In the genomic region with DNA sequence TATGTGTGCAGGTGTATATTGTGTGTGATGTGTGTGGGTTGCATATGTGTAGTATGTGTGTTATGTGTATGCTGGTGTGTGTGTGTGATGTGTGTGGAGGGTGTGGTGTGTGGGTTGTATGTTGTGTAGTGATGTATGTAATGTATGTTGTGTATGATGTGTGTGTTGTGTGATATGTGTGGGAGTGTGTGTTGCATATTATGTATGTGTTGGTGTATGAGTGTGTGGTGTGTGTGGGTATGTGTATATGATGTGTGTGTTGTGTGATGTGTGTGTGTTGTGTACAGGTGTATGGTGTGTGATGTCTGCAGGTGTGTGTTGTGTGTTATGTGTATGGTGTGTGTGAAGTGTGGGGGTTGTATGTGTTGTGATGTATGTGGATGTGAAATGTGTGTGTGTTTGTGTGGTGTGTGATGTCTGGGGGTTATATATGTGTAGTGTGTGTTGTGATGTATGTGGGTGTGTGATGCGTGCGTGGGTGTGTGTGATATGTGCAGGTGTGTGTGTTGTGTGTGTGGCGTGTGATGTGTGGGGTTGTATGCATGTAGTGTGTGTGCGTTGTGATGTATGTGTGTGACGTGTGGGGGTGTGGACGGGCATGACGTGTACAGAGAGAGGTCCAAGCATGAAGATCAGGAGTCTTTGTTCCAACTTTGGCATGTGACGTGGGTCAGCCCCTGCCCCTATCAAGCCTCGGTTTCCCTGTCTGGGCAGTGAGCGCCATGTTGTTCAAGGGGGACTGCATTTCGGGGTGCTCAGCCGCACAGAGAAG, we compare ENCODE assay signal across 37 cellular contexts. TPM values are rescaled to one million over a fixed set of nuclear protein-coding genes. Genes with fewer than 3 reads are reported as not detected.
DNase-seq lines count a peak whose midpoint lies in the region; ATAC-seq, FAIRE-seq and TF ChIP-seq lines count a peak whose summit lies in the region.
"Had no signal": no experiment of that assay in that cellular context is flagged by ENCODE, and none has a peak within 500 bp of the region (broad histone marks: within the 10 kb centered on the region; RNA-seq: fewer than 3 reads in every experiment).

No MANE protein-coding gene starts in this region.

- H3K9me1 ChIP-seq in K562 (ENCODE audit: control insufficient read depth, insufficient read depth, low read length) = no peaks in the 10 kb centered on the region

- H3K4me3 ChIP-seq in OCI-LY1 (ENCODE audit: low read depth, low read length, poor library complexity, severe bottlenecking) (no peak overlapping the region), K562 (no peak overlapping the region), skeletal muscle satellite cell (ENCODE audit: low read length) (no peak overlapping the region), testis (no peak overlapping the region)
- H3K4me3 ChIP-seq: esophagus muscularis mucosa, heart left ventricle, left ventricle myocardium inferior, spleen, thoracic aorta, vagina had no signal

- TF ChIP-seq POLR2A in GM12892 (IDR thresholded peaks at IDR 0.05; ENCODE audit: low read depth, low read length) (no peak), K562 (conservative IDR thresholded peaks at IDR 0.05) (no peak), testis (IDR thresholded peaks at IDR 0.05) (no peak)

- DNase-seq in GM12892 (ENCODE audit: insufficient read length) = no peak
- DNase-seq in K562 (ENCODE audit: extremely low read depth in 1 of 4, low spot score in 3 of 4) = no peak
- DNase-seq in activated CD8-positive, alpha-beta memory T cell treated with anti-CD3 and anti-CD28 coated beads, Interleukin-2, amount 50 U/mL, for 4 hours = no peak
- no peak for DNase-seq in testis
- no peak for DNase-seq in activated CD4-positive, CD25-positive, alpha-beta regulatory T cell treated with anti-CD3 and anti-CD28 coated beads, Interleukin-2, amount 50 U/mL, for 72 hours
- DNase-seq: activated CD4-positive, alpha-beta memory T cell treated with anti-CD3 and anti-CD28 coated beads, Interleukin-2, amount 10 ng/mL, durations not matched to agents 7 days and 5 days; activated naive CD4-positive, alpha-beta T cell treated with anti-CD3 and anti-CD28 coated beads, Interleukin-2, amount 50 U/mL, for 16 hours; brain microvascular endothelial cell; Caco-2; DND-41; dorsolateral prefrontal cortex; foreskin melanocyte; heart left ventricle; islet precursor cell; left ventricle myocardium inferior; NCI-H146; NCI-H2107; NCI-H774; right cardiac atrium; spleen; stimulated activated CD4-positive, alpha-beta T cell treated with anti-CD3 and anti-CD28 coated beads, Interleukin-2, amount 100 ng/mL, for 24 hours; stimulated activated CD8-positive, alpha-beta memory T cell treated with anti-CD3 and anti-CD28 coated beads, Interleukin-4, amount 100 ng/mL, for 48 hours had no signal

- H3K9ac ChIP-seq in OCI-LY1 (ENCODE audit: low read length) = no peak overlapping the region
- 0 out of 4 replicates have a peak overlapping the region, but pooled peaks of 1 of the 2 experiments have one; percentile 14 for H3K9ac ChIP-seq in K562 (ENCODE audit: insufficient read depth in 1 of 2, low read depth in 2 of 2, low read length in 2 of 2)
- no peak overlapping the region for H3K9ac ChIP-seq in skeletal muscle satellite cell (ENCODE audit: low read depth, low read length)

- intact Hi-C loops in K562 (cut with micrococcal nuclease) = no loop called here
- intact Hi-C loops in testis (cut with DNase I; ENCODE audit: low total_unique reads) = loop anchor here (10.0 kb wide), 1 partner anchor 263 kb away; no protein-coding TSS in a partner anchor

- H3K9me2 ChIP-seq in OCI-LY1 (ENCODE audit: low read depth, low read length) = no peaks in the 10 kb centered on the region

- no peak overlapping the region for H3K4me2 ChIP-seq in OCI-LY1 (ENCODE audit: low read length)
- peak overlapping the region; percentile 59 for H3K4me2 ChIP-seq in K562 (ENCODE audit: insufficient read depth, low read length)
- H3K4me2 ChIP-seq in skeletal muscle satellite cell (ENCODE audit: low read length) = peak overlapping the region; percentile 55

- peaks cover 57% of the 10 kb centered on the region for H3K4me1 ChIP-seq in OCI-LY1 (ENCODE audit: insufficient read depth, low read length, severe bottlenecking)
- peaks cover 23 to 37% of the 10 kb centered on the region in 2 experiments; a peak in 4 of 5 replicates for H3K4me1 ChIP-seq in K562 (replicated peaks in 1 of 2; ENCODE audit: control insufficient read depth in 2 of 2, insufficient read depth in 2 of 2, low read length in 2 of 2)
- peaks cover 8% of the 10 kb centered on the region for H3K4me1 ChIP-seq in skeletal muscle satellite cell (ENCODE audit: control insufficient read depth, insufficient read depth, low read length)
- peaks cover 9% of the 10 kb centered on the region for H3K4me1 ChIP-seq in testis
- H3K4me1 ChIP-seq: left ventricle myocardium inferior had no signal

- no peak for ATAC-seq in K562
- ATAC-seq: activated CD4-positive, CD25-positive, alpha-beta regulatory T cell treated with anti-CD3 and anti-CD28 coated beads, Interleukin-2, amount 50 U/mL, for 24 hours; heart left ventricle; right cardiac atrium; SK-N-SH treated with all-trans-retinoic acid at 6 μM for 48 hours had no signal

- in situ Hi-C loops in K562 (cut with MboI) = loop anchor here (10.0 kb wide), 1 partner anchor 523 kb away; the partner anchor contains the start of gene PDCL

- TF ChIP-seq RAD21 in K562 (CRISPR knock-in tag; conservative IDR thresholded peaks at IDR 0.05 in 1 of 2, IDR thresholded peaks at IDR 0.05 in 1 of 2) = no peak

- peak; percentile 90 for FAIRE-seq in GM12892 (lab: Jason Lieb, UNC)
- peak; percentile 78 for FAIRE-seq in K562 (lab: Jason Lieb, UNC)
- FAIRE-seq: endometrium, H54, TTC549 had no signal

- POLR2A ChIA-PET in K562 (lab: Yijun Ruan, JAX) = no interaction called here

- H3K27ac ChIP-seq in OCI-LY1 (ENCODE audit: low read depth, low read length, poor library complexity, severe bottlenecking) (peak overlapping the region; percentile 76), K562 (ENCODE audit: extremely low read depth, low read depth, low read length) (no peak overlapping the region; the same call in 2 of the 3 replicates), testis (no peak overlapping the region)
- H3K27ac ChIP-seq: brain microvascular endothelial cell, C4-2B, esophagus muscularis mucosa, heart left ventricle, left ventricle myocardium inferior, neutrophil, spleen, thoracic aorta, vagina had no signal

- H3K79me2 ChIP-seq in OCI-LY1 (ENCODE audit: insufficient read depth, low read length) (no peaks in the 10 kb centered on the region), K562 (ENCODE audit: control insufficient read depth, insufficient read depth, low read length) (no peaks in the 10 kb centered on the region)

- H4K20me1 ChIP-seq in OCI-LY1 (ENCODE audit: insufficient read depth, low read length) (no peaks in the 10 kb centered on the region), K562 (replicated peaks; ENCODE audit: control insufficient read depth, insufficient read depth, low read length) (peaks cover 7% of the 10 kb centered on the region; the same call in 1 of the 2 replicates)

- H3K27me3 ChIP-seq in OCI-LY1 (ENCODE audit: insufficient read depth, low read length) (no peaks in the 10 kb centered on the region), K562 (ENCODE audit: control insufficient read depth in 2 of 2, insufficient read depth in 2 of 2, low read length in 2 of 2) (peaks cover 2 to 3% of the 10 kb centered on the region in 2 experiments; a peak in 2 of 5 replicates), skeletal muscle satellite cell (ENCODE audit: control insufficient read depth, insufficient read depth, low read length) (peaks cover 43% of the 10 kb centered on the region), testis (no peaks in the 10 kb centered on the region)
- H3K27me3 ChIP-seq: dorsolateral prefrontal cortex, vagina had no signal

- TF ChIP-seq EP300 in K562 (IDR thresholded peaks at IDR 0.05; ENCODE audit: low read length) = no peak

- H2AFZ ChIP-seq in OCI-LY1 (ENCODE audit: low read length) (no peak overlapping the region), K562 (ENCODE audit: low read depth, low read length) (peak overlapping the region; percentile 54)

- H3F3A ChIP-seq in OCI-LY1 (ENCODE audit: insufficient read depth, low read length) = peaks cover 11% of the 10 kb centered on the region; the same call in 1 of the 2 replicates

- no TSS peak for BruUV-seq in K562 (replicated peaks; lab: Mats Ljungman, UMichigan)

- H3K36me3 ChIP-seq in OCI-LY1 (ENCODE audit: insufficient read depth, low read length) (no peaks in the 10 kb centered on the region), K562 (ENCODE audit: control insufficient read depth, insufficient read depth, low read length) (no peaks in the 10 kb centered on the region), skeletal muscle satellite cell (ENCODE audit: insufficient read depth, low read length) (no peaks in the 10 kb centered on the region), testis (ENCODE audit: low read depth, missing control alignments) (no peaks in the 10 kb centered on the region)
- H3K36me3 ChIP-seq: brain microvascular endothelial cell, esophagus muscularis mucosa, heart left ventricle, left ventricle myocardium inferior, neutrophil, spleen, thoracic aorta, vagina had no signal

- H3K9me3 ChIP-seq in OCI-LY1 (ENCODE audit: low read length) (no peaks in the 10 kb centered on the region), K562 (replicated peaks; ENCODE audit: control insufficient read depth, insufficient read depth, low read depth, low read length) (no peaks in the 10 kb centered on the region), skeletal muscle satellite cell (replicated peaks; ENCODE audit: low read length) (no peaks in the 10 kb centered on the region), testis (no peaks in the 10 kb centered on the region)
- H3K9me3 ChIP-seq: Caco-2, esophagus muscularis mucosa, heart left ventricle, left ventricle myocardium inferior, neutrophil, spleen, thoracic aorta, vagina had no signal

- TF ChIP-seq CTCF in OCI-LY1 (IDR thresholded peaks at IDR 0.05; ENCODE audit: low read length) (no peak), K562 (IDR thresholded peaks at IDR 0.05 in 2 of 3, conservative IDR thresholded peaks at IDR 0.05 in 1 of 3; ENCODE audit: insufficient read depth in 2 of 3, low read depth in 1 of 3, low read length in 3 of 3) (no peak), testis (IDR thresholded peaks at IDR 0.05) (no peak)

- CTCF ChIA-PET in K562 (lab: Yijun Ruan, JAX; ENCODE audit: low intra/inter-chr PET ratio) = interaction anchor here (3.5 kb wide), 1 partner anchor 266 kb away, joined by 55 read pairs; no protein-coding TSS in a partner anchor

- 35% methylated on average over 11 of the region's 12 CpGs for WGBS in K562 (ENCODE audit: insufficient coverage, low coverage, missing lambda C conversion rate)
- 63 to 75% methylated on average over 12 of the region's 12 CpGs for WGBS in testis, 2 donors

RNA-seq across cellular contexts. Expression of gene CRB2, which starts 8.5 kb away (rescaled TPM):
- 0.42 TPM for polyA plus RNA-seq in GM12892 (2012; ENCODE audit: missing spikeins)
- 0.67 and 3.0 TPM in 2 replicates for total RNA-seq in K562 (2011; cell fraction: chromatin; rRNA removed; ENCODE audit: low replicate concordance)
- total RNA-seq in K562 (2011; cell fraction: nucleolus; rRNA removed) = 2.5 and 3.2 TPM in 2 replicates
- 0.76 and 0.88 TPM in 2 replicates for total RNA-seq in K562 (2011; cell fraction: nucleoplasm; rRNA removed)
- total RNA-seq in K562 (2014; rRNA removed) (0.53 and 0.64 TPM in 2 replicates), K562 (2014; rRNA removed; fragmentation: Illumina TruSeq; extraction: Trizol) (0.13 and 0.18 TPM in 2 replicates), K562 (2015; rRNA removed; fragmentation: Illumina TruSeq; extraction: Trizol) (0.25 and 0.38 TPM in 2 replicates), K562 (2021) (1.2 and 1.3 TPM in 2 replicates), testis (under 1 TPM; 0.63 to 0.68 TPM)
- polyA plus RNA-seq in K562 (2011; rRNA removed) (0.18 and 0.28 TPM in 2 replicates), K562 (2014; fragmentation: Illumina TruSeq; extraction: Trizol) (0.13 and 0.29 TPM in 2 replicates), K562 (2014; fragmentation: Nextera tagmentation; extraction: Ambion mirVana) (not detected), K562 (2014; rRNA removed) (0.43 and 0.44 TPM in 2 replicates), testis (ENCODE audit: insufficient read depth, low read depth, low replicate concordance) (3.4 TPM)
- polyA plus RNA-seq in K562 (2011; cell fraction: cytosol; rRNA removed) = 0.19 and 0.67 TPM in 2 replicates
- 1.3 and 2.9 TPM in 2 replicates for polyA plus RNA-seq in K562 (2011; cell fraction: nucleus; rRNA removed)
- polyA plus RNA-seq in K562 (2012) = 0.25 and 0.68 TPM in 2 replicates
- polyA minus RNA-seq in K562 (2011; rRNA and poly(A)+ RNA removed) = 0.24 and 0.91 TPM in 2 replicates
- polyA minus RNA-seq in K562 (2011; cell fraction: cytosol; rRNA and poly(A)+ RNA removed) = 1.3 and 2.3 TPM in 2 replicates
- 1.1 and 1.2 TPM in 2 replicates for polyA minus RNA-seq in K562 (2011; cell fraction: nucleus; rRNA and poly(A)+ RNA removed)
- total RNA-seq in skeletal muscle satellite cell (2012; rRNA removed) = not detected in 2 replicates
- total RNA-seq: left ventricle myocardium inferior, mesenteric fat pad, myocyte, thoracic aorta, vagina had no signal
- polyA plus RNA-seq: heart left ventricle, IgD-negative memory B cell had no signal
